Comparison of ENCODE assay signal across 19 cellular contexts in the genomic region with DNA sequence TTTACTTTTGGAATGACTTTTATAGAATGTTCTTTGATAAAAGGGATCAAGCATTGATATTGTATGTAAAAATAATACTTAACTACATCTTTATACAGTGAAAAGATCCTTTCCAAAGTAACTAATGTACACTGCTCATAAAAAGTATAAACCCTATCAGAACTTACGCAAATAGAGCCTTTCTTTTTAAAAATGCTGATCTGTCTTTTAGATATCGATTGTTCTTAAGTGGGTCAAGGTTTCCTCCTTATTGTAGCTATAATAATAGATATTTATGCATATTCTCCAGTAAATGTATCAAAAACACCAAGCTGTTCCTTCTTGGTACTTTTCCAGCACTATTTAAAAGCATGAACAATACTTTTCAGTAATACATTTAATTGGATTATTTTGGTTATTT.
DNase-seq lines count a peak whose midpoint lies in the region; ATAC-seq, FAIRE-seq and TF ChIP-seq lines count a peak whose summit lies in the region.
"Had no signal": no experiment of that assay in that cellular context is flagged by ENCODE, and none has a peak within 500 bp of the region (broad histone marks: within the 10 kb centered on the region; RNA-seq: fewer than 3 reads in every experiment).

No MANE protein-coding gene starts in this region.

- H4K20me1 ChIP-seq in HepG2 (ENCODE audit: insufficient read depth, low read length) = no peaks in the 10 kb centered on the region
- no peaks in the 10 kb centered on the region for H4K20me1 ChIP-seq in Karpas-422 (ENCODE audit: insufficient read depth, low read depth, low read length)

- no peaks in the 10 kb centered on the region for H3K4me1 ChIP-seq in HepG2 (ENCODE audit: insufficient read depth, low read length)
- no peaks in the 10 kb centered on the region for H3K4me1 ChIP-seq in right lobe of liver
- peaks cover 40% of the 10 kb centered on the region for H3K4me1 ChIP-seq in Karpas-422 (ENCODE audit: low read length)

- POLR2A ChIA-PET in HepG2 (lab: Yijun Ruan, JAX) = no interaction called here

- CTCF ChIA-PET in HepG2 (lab: Yijun Ruan, JAX; ENCODE audit: low intra/inter-chr PET ratio, low total read pairs) = no interaction called here

- H3K4me3 ChIP-seq in HepG2 (replicated peaks in 1 of 3; ENCODE audit: insufficient read depth in 1 of 3, low read depth in 2 of 3, low read length in 3 of 3) = no peak overlapping the region
- no peak overlapping the region for H3K4me3 ChIP-seq in right lobe of liver
- no peak overlapping the region for H3K4me3 ChIP-seq in Karpas-422 (ENCODE audit: low read length)
- H3K4me3 ChIP-seq: HAP-1 had no signal

- ATAC-seq in HepG2 (no peak), right lobe of liver (no peak), GM19324 (IDR thresholded peaks at IDR 0.05; ENCODE audit: low FRiP score, unreplicated experiment) (no peak)

- TF ChIP-seq POLR2A in HepG2 (IDR thresholded peaks at IDR 0.05; ENCODE audit: insufficient read depth in 1 of 2, low read depth in 2 of 2, low read length in 2 of 2) (no peak), right lobe of liver (IDR thresholded peaks at IDR 0.05) (no peak)

- H3K9me3 Mint-ChIP-seq in mesothelial cell of epicardium = no peaks in the 10 kb centered on the region
- H3K9me3 Mint-ChIP-seq: CD4-positive, alpha-beta memory T cell; HFFc6 had no signal

- H3K9me2 ChIP-seq in Karpas-422 (replicated peaks; ENCODE audit: insufficient read depth, low read length) = no peaks in the 10 kb centered on the region

- no peak for TF ChIP-seq CTCF in HepG2 (CRISPR knock-in tag; IDR thresholded peaks at IDR 0.05)
- no peak for TF ChIP-seq CTCF in right lobe of liver (IDR thresholded peaks at IDR 0.05)
- TF ChIP-seq CTCF in mesothelial cell of epicardium (IDR thresholded peaks at IDR 0.05; ENCODE audit: unreplicated experiment) = no peak

- peak overlapping the region; percentile 18 for H3K27ac Mint-ChIP-seq in mesothelial cell of epicardium
- H3K27ac Mint-ChIP-seq: CD4-positive, alpha-beta memory T cell; HFFc6 had no signal

- H3K4me2 ChIP-seq in HepG2 (ENCODE audit: low read depth, low read length) (no peak overlapping the region), Karpas-422 (ENCODE audit: low read depth, low read length, poor library complexity, severe bottlenecking) (no peak overlapping the region)

- TF ChIP-seq RAD21 in HepG2 (CRISPR knock-in tag; IDR thresholded peaks at IDR 0.05) = no peak

- no peaks in the 10 kb centered on the region for H3K27me3 ChIP-seq in HepG2 (ENCODE audit: control insufficient read depth in 1 of 2, insufficient read depth in 2 of 2, low read length in 2 of 2)
- no peaks in the 10 kb centered on the region for H3K27me3 ChIP-seq in right lobe of liver
- no peaks in the 10 kb centered on the region for H3K27me3 ChIP-seq in Karpas-422 (ENCODE audit: low read length)

- FAIRE-seq in HepG2 (lab: Jason Lieb, UNC) = no peak
- FAIRE-seq: GM12892, GM19239, H54 had no signal

- no peak overlapping the region for H2AFZ ChIP-seq in HepG2 (ENCODE audit: low read length)
- no peak overlapping the region for H2AFZ ChIP-seq in Karpas-422 (ENCODE audit: low read length)

- TF ChIP-seq EP300 in HepG2 (IDR thresholded peaks at IDR 0.05; ENCODE audit: low read depth in 2 of 2, low read length in 2 of 2) (no peak), HepG2 (CRISPR knock-in tag; IDR thresholded peaks at IDR 0.05; ENCODE audit: borderline replicate concordance) (no peak)

- H3K4me1 Mint-ChIP-seq in mesothelial cell of epicardium = peaks cover 35% of the 10 kb centered on the region

- H3K9ac ChIP-seq in HepG2 (ENCODE audit: insufficient read depth, low read depth, low read length) = no peak overlapping the region
- H3K9ac ChIP-seq in Karpas-422 (ENCODE audit: low read length) = no peak overlapping the region

- H3K27ac ChIP-seq in HepG2 (ENCODE audit: extremely low read length, insufficient read depth, low read length) = no peak overlapping the region
- no peak overlapping the region for H3K27ac ChIP-seq in right lobe of liver
- peak overlapping the region; percentile 76; the same call in 1 of the 2 replicates for H3K27ac ChIP-seq in Karpas-422 (ENCODE audit: low read length)
- H3K27ac ChIP-seq: 22Rv1 had no signal

- intact Hi-C loops in HepG2 (cut with micrococcal nuclease; ENCODE audit: unreplicated experiment) (no loop called here), right lobe of liver (cut with DNase I) (no loop called here)

- in situ Hi-C loops in HepG2 (cut with HindIII; ENCODE audit: extremely low pct_ligation_motif_present, low pct_unique_long_range_greater_than_20kb) = no loop called here

- no TSS peak for BruUV-seq in HepG2 (replicated peaks; lab: Mats Ljungman, UMichigan)

- no peak overlapping the region for H3K4me3 Mint-ChIP-seq in mesothelial cell of epicardium
- H3K4me3 Mint-ChIP-seq: CD4-positive, alpha-beta memory T cell; HFFc6 had no signal

- no peak for DNase-seq in HepG2 (ENCODE audit: low spot score)
- DNase-seq in right lobe of liver = no peak
- DNase-seq in Karpas-422 = no peak
- DNase-seq in mesothelial cell of epicardium (ENCODE audit: low spot score in 2 of 2, unreplicated experiment in 2 of 2) = no peak
- no peak for DNase-seq in RKO (ENCODE audit: low spot score)
- DNase-seq: C1 segment of cervical spinal cord; Calu3; CD4-positive, alpha-beta memory T cell; COR-L47; DMS53; DMS79 treated with DMSO at 0.1 percent for 48 hours; GOT3; HFFc6 had no signal

- no peaks in the 10 kb centered on the region for H3K27me3 Mint-ChIP-seq in mesothelial cell of epicardium (ENCODE audit: low read depth)
- H3K27me3 Mint-ChIP-seq: CD4-positive, alpha-beta memory T cell had no signal

- peaks cover 22% of the 10 kb centered on the region for H3K36me3 Mint-ChIP-seq in mesothelial cell of epicardium

- H3K9me3 ChIP-seq in HepG2 (ENCODE audit: low read length) (no peaks in the 10 kb centered on the region), right lobe of liver (no peaks in the 10 kb centered on the region), Karpas-422 (ENCODE audit: low read length) (no peaks in the 10 kb centered on the region)
- H3K9me3 ChIP-seq: HAP-1 had no signal

- H3K36me3 ChIP-seq in HepG2 (replicated peaks in 1 of 2; ENCODE audit: control insufficient read depth in 1 of 2, insufficient read depth in 2 of 2, low read length in 2 of 2) (peaks cover 2 to 29% of the 10 kb centered on the region in 2 experiments; a peak in 3 of 5 replicates), right lobe of liver (peaks cover 0 to 15% (median 0%) of the 10 kb centered on the region in 4 donors), Karpas-422 (ENCODE audit: insufficient read depth, low read length) (peaks cover 48% of the 10 kb centered on the region)

- WGBS in HepG2 (ENCODE audit: low lambda C conversion rate) = 97% methylated on average over 2 of the region's 2 CpGs
- 71% methylated on average over 2 of the region's 2 CpGs for WGBS in right lobe of liver (ENCODE audit: insufficient coverage, low coverage, low lambda C conversion rate, missing lambda C conversion rate)

- no peaks in the 10 kb centered on the region for H3K79me2 ChIP-seq in HepG2 (ENCODE audit: insufficient read depth, low read length)
- H3K79me2 ChIP-seq in Karpas-422 (ENCODE audit: low read length) = peaks cover 82% of the 10 kb centered on the region

TF ChIP-seq in HepG2, 621 proteins besides CTCF, POLR2A, EP300 and RAD21:
- TF ChIP-seq MAFK (conservative IDR thresholded peaks at IDR 0.05 in 1 of 2, IDR thresholded peaks at IDR 0.05 in 1 of 2; ENCODE audit: low read length in 2 of 2) (peak in 1 of 2 experiments; percentile 50; a peak in 2 of 4 replicates), MAFF (IDR thresholded peaks at IDR 0.05; ENCODE audit: low read depth, low read length) (peak; percentile 33; the same call in 1 of the 2 replicates), ATF7 (IDR thresholded peaks at IDR 0.05) (no peak), ATF7 (CRISPR knock-in tag; IDR thresholded peaks at IDR 0.05) (no peak)
TF ChIP-seq in HepG2: peak in this region for 2.
